ENCODE assay signal across 27 cellular contexts in the genomic region with DNA sequence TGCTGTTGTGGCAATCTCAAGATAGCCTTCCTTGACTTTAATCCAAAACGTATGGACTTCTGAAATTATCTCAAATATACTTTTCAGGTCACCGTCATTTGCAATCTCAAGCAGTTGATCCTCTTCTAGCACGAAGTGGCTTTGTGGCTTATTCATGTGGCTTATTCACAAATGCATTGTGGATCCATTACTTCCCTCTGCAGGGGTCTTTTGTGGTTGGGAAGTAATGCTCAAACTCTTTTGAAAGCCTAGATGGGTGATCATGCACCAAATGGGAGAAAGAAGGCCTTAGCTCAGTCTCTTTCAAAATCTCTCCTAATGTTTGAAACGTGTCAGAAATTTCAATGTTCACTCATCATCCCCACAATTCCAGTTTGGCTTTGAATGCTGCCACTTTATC.
"Had no signal": no experiment of that assay in that cellular context is flagged by ENCODE, and none has a peak within 500 bp of the region (broad histone marks: within the 10 kb centered on the region; RNA-seq: fewer than 3 reads in every experiment).

No MANE protein-coding gene starts in this region.

- H3K36me3 Mint-ChIP-seq: naive thymus-derived CD8-positive, alpha-beta T cell; stimulated activated effector memory CD8-positive, alpha-beta T cell treated with anti-CD3 and anti-CD28 coated beads, Interleukin-12 subunit alpha, Interleukin-12 subunit beta, amount 100 ng/mL, for 72 hours; type B pancreatic cell had no signal

- H3K27ac ChIP-seq: lower lobe of right lung, pancreas, prostate gland, skin epidermis, tibial nerve, uterus had no signal

- H3K36me3 ChIP-seq: lower lobe of right lung, pancreas, prostate gland, tibial nerve, uterus had no signal

- DNase-seq: kidney glomerular epithelial cell; left cardiac atrium; lower lobe of right lung; mammary epithelial cell; mesenchymal stem cell; naive thymus-derived CD8-positive, alpha-beta T cell; nucleus accumbens; pancreas; posterior cingulate gyrus; retina; right cardiac atrium; stimulated activated CD4-positive, alpha-beta T cell treated with anti-CD3 and anti-CD28 coated beads, Interleukin-12 subunit alpha, Interleukin-12 subunit beta, amount 100 ng/mL, for 4 hours; stimulated activated CD4-positive, alpha-beta T cell treated with anti-CD3 and anti-CD28 coated beads, Interleukin-4, amount 100 ng/mL, for 24 hours; stimulated activated naive CD4-positive, alpha-beta T cell treated with Interleukin-2 at 50 U/mL for 16 hours; stimulated activated naive CD8-positive, alpha-beta T cell treated with anti-CD3 and anti-CD28 coated beads, Interleukin-15, amount 100 ng/mL, for 72 hours; substantia nigra; uterus had no signal

- H3K4me1 Mint-ChIP-seq: naive thymus-derived CD8-positive, alpha-beta T cell; nephron; neural crest cell; stimulated activated effector memory CD8-positive, alpha-beta T cell treated with anti-CD3 and anti-CD28 coated beads, Interleukin-12 subunit alpha, Interleukin-12 subunit beta, amount 100 ng/mL, for 72 hours; stimulated activated naive CD8-positive, alpha-beta T cell treated with anti-CD3 and anti-CD28 coated beads, Interleukin-15, amount 100 ng/mL, for 72 hours had no signal

- H3K27me3 ChIP-seq: pancreas, tibial nerve, uterus had no signal

- H3K27ac Mint-ChIP-seq: naive thymus-derived CD8-positive, alpha-beta T cell; nephron; stimulated activated effector memory CD8-positive, alpha-beta T cell treated with anti-CD3 and anti-CD28 coated beads, Interleukin-12 subunit alpha, Interleukin-12 subunit beta, amount 100 ng/mL, for 72 hours; stimulated activated naive CD8-positive, alpha-beta T cell treated with anti-CD3 and anti-CD28 coated beads, Interleukin-15, amount 100 ng/mL, for 72 hours; type B pancreatic cell had no signal

- ATAC-seq: left cardiac atrium; left lobe of liver; lower lobe of right lung; naive thymus-derived CD8-positive, alpha-beta T cell; pancreas; right cardiac atrium; sciatic nerve; stimulated activated effector memory CD8-positive, alpha-beta T cell treated with anti-CD3 and anti-CD28 coated beads, Interleukin-12 subunit alpha, Interleukin-12 subunit beta, amount 100 ng/mL, for 72 hours; stimulated activated naive CD8-positive, alpha-beta T cell treated with anti-CD3 and anti-CD28 coated beads, Interleukin-15, amount 100 ng/mL, for 72 hours had no signal

- H3K4me3 ChIP-seq: lower lobe of right lung, pancreas, prostate gland, skin epidermis, tibial nerve, uterus had no signal

- FAIRE-seq: keratinocyte, pancreas had no signal

- H3K4me3 Mint-ChIP-seq: naive thymus-derived CD8-positive, alpha-beta T cell; nephron; neural crest cell; stimulated activated effector memory CD8-positive, alpha-beta T cell treated with anti-CD3 and anti-CD28 coated beads, Interleukin-12 subunit alpha, Interleukin-12 subunit beta, amount 100 ng/mL, for 72 hours; stimulated activated naive CD8-positive, alpha-beta T cell treated with anti-CD3 and anti-CD28 coated beads, Interleukin-15, amount 100 ng/mL, for 72 hours; type B pancreatic cell had no signal

- H3K9me3 ChIP-seq: lower lobe of right lung, pancreas, prostate gland, tibial nerve, uterus had no signal

- H3K9me3 Mint-ChIP-seq: nephron, type B pancreatic cell had no signal

- H3K27me3 Mint-ChIP-seq: naive thymus-derived CD8-positive, alpha-beta T cell; stimulated activated naive CD8-positive, alpha-beta T cell treated with anti-CD3 and anti-CD28 coated beads, Interleukin-15, amount 100 ng/mL, for 72 hours; type B pancreatic cell had no signal

- H3K4me1 ChIP-seq: lower lobe of right lung, pancreas, prostate gland, tibial nerve, uterus had no signal
